In the genomic region with DNA sequence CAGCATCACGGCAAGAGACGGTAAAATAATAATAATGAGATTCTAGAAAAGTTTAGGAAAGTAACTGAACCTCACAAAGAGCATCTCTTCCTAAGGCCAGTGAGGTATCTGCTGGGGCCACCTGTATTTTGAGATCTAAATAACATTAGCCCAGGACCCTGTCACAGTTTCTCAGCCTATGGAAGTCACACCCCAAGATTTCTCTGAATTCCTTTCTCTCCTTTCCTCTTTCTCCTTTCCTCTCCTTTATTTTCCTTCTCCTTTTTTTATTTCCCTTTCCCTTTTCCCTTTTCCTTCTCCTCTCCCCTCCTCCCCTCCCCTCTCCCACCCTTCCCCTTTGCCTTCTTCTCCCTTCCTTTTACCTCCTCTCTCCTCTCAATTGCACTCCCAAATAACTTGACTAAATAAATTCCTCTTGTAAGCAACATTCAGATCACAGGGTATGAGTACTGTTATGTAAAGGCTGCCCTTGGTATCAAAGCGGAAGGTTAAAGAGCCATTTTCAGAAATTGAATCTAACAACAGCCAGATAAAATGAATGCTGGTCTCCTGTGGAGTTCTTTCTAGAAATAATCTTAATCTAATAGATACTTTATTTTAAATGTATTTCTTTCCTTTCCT, we compare ENCODE assay signal across 34 cellular contexts.
"Had no signal": no experiment of that assay in that cellular context is flagged by ENCODE, and none has a peak within 500 bp of the region (broad histone marks: within the 10 kb centered on the region; RNA-seq: fewer than 3 reads in every experiment).

No MANE protein-coding gene starts in this region.

- H3K4me1 ChIP-seq: adrenal gland, ascending aorta, body of pancreas, breast epithelium had no signal

- H3K9me3 ChIP-seq: adrenal gland, ascending aorta, body of pancreas, breast epithelium had no signal

- H3K27ac ChIP-seq: adrenal gland, ascending aorta, body of pancreas, brain microvascular endothelial cell, breast epithelium, cardiac muscle cell had no signal

- H3K27me3 ChIP-seq: adrenal gland, ascending aorta, body of pancreas, brain microvascular endothelial cell, breast epithelium, cardiac muscle cell had no signal

- H3K4me3 ChIP-seq: adrenal gland, ascending aorta, body of pancreas, breast epithelium, cardiac muscle cell had no signal

- H3K36me3 ChIP-seq: adrenal gland, ascending aorta, brain microvascular endothelial cell, breast epithelium, cardiac muscle cell had no signal

- ATAC-seq: activated naive CD4-positive, alpha-beta T cell treated with anti-CD3 and anti-CD28 coated beads, Interleukin-2, amount 50 U/mL, for 72 hours; activated naive CD8-positive, alpha-beta T cell treated with anti-CD3 and anti-CD28 coated beads, Interleukin-2, amount 50 U/mL, for 24 hours; activated T-cell treated with anti-CD3 and anti-CD28 coated beads, Interleukin-2, amount 50 U/mL, for 4 hours; activated T-cell treated with anti-CD3 and anti-CD28 coated beads, Interleukin-2, amount 50 U/mL, for 72 hours; activated T-helper 17 cell treated with anti-CD3 and anti-CD28 coated beads, Interleukin-2, amount 50 U/mL, for 72 hours; body of pancreas had no signal

- FAIRE-seq: astrocyte, bronchial epithelial cell had no signal

- DNase-seq: activated effector memory CD4-positive, alpha-beta T cell treated with anti-CD3 and anti-CD28 coated beads, Interleukin-2, amount 50 U/mL, for 16 hours; activated effector memory CD4-positive, alpha-beta T cell treated with Interleukin-2 at 50 U/mL for 16 hours; activated gamma-delta T cell; activated gamma-delta T cell treated with Interleukin-2 at 50 U/mL for 16 hours; activated naive CD4-positive, alpha-beta T cell; activated naive CD4-positive, alpha-beta T cell treated with anti-CD3 and anti-CD28 coated beads for 36 hours; activated naive CD4-positive, alpha-beta T cell treated with anti-CD3 and anti-CD28 coated beads, Interleukin-2, amount 10 ng/mL, durations not matched to agents 7 days and 5 days; activated naive CD4-positive, alpha-beta T cell treated with anti-CD3 and anti-CD28 coated beads, Interleukin-2, amount 50 U/mL, for 16 hours; activated naive CD4-positive, alpha-beta T cell treated with Interleukin-2 at 50 U/mL for 16 hours; activated naive CD8-positive, alpha-beta T cell treated with anti-CD3 and anti-CD28 coated beads for 36 hours; activated naive CD8-positive, alpha-beta T cell treated with anti-CD3 and anti-CD28 coated beads, Interleukin-2, amount 10 ng/mL, durations not matched to agents 7 days and 5 days; activated naive CD8-positive, alpha-beta T cell treated with anti-CD3 and anti-CD28 coated beads, Interleukin-2, amount 50 U/mL, for 24 hours; activated T-cell treated with anti-CD3 and anti-CD28 coated beads, Interleukin-2, amount 50 U/mL, for 1 hour; activated T-cell treated with anti-CD3 and anti-CD28 coated beads, Interleukin-2, amount 50 U/mL, for 24 hours; activated T-cell treated with anti-CD3 and anti-CD28 coated beads, Interleukin-2, amount 50 U/mL, for 4 hours; activated T-cell treated with anti-CD3 and anti-CD28 coated beads, Interleukin-2, amount 50 U/mL, for 48 hours; activated T-cell treated with anti-CD3 and anti-CD28 coated beads, Interleukin-2, amount 50 U/mL, for 72 hours; adrenal gland; amniotic stem cell; amygdala; anterior cingulate cortex; aorta; body of pancreas; brain microvascular endothelial cell; caudate nucleus; central memory CD4-positive, alpha-beta T cell; cerebellar nuclear complex had no signal
